In the genomic region with DNA sequence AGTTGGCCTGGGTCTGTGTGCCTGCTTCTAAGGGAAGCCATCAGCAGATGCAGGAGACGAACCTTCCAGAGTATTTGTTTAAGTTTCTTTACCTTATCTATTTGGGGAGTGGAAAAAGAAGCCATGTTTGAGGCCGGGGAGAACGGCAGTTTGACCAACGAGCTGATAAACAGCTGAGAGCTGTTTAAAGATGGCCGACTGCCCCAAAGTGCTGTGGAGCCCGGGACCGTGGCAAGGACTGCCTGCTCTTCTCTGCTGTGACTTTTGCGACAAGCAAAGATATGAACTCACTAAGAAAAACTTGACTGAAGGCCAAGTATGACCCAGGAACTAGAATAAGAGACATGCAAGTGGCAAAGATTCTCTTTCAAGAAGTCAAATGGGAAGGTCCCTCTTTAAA, we compare ENCODE assay signal across 21 cellular contexts.
DNase-seq lines count a peak whose midpoint lies in the region; ATAC-seq and TF ChIP-seq lines count a peak whose summit lies in the region.
"Had no signal": no experiment of that assay in that cellular context is flagged by ENCODE, and none has a peak within 500 bp of the region (broad histone marks: within the 10 kb centered on the region; RNA-seq: fewer than 3 reads in every experiment).

No MANE protein-coding gene starts in this region.

- H3K27me3 ChIP-seq in mammary epithelial cell (ENCODE audit: insufficient read depth, low read length) (no peaks in the 10 kb centered on the region), endodermal cell (ENCODE audit: control insufficient read depth, insufficient read depth, low read length, poor library complexity, severe bottlenecking) (no peaks in the 10 kb centered on the region), neural progenitor cell (no peaks in the 10 kb centered on the region), BE2C (no peaks in the 10 kb centered on the region)
- H3K27me3 ChIP-seq: Peyer's patch had no signal

- H3K27ac ChIP-seq in mammary epithelial cell (ENCODE audit: insufficient read depth, low read depth, low read length) (no peak overlapping the region), endodermal cell (ENCODE audit: low read depth, low read length) (no peak overlapping the region), neural progenitor cell (no peak overlapping the region)
- H3K27ac ChIP-seq: Peyer's patch had no signal

- no peak overlapping the region for H3K4me2 ChIP-seq in mammary epithelial cell (ENCODE audit: insufficient read depth, low read depth, low read length)
- H3K4me2 ChIP-seq in neural progenitor cell = no peak overlapping the region

- H3K4me1 ChIP-seq in mammary epithelial cell (ENCODE audit: insufficient read depth, low read length) = peaks cover 10% of the 10 kb centered on the region
- no peaks in the 10 kb centered on the region for H3K4me1 ChIP-seq in endodermal cell (ENCODE audit: control insufficient read depth, insufficient read depth, low read length)
- no peaks in the 10 kb centered on the region for H3K4me1 ChIP-seq in neural progenitor cell
- no peaks in the 10 kb centered on the region for H3K4me1 ChIP-seq in BE2C
- H3K4me1 ChIP-seq: HAP-1, Peyer's patch had no signal

- no peaks in the 10 kb centered on the region for H3K36me3 Mint-ChIP-seq in MCF 10A (ENCODE audit: insufficient read depth, unreplicated experiment)
- H3K36me3 Mint-ChIP-seq in endodermal cell (ENCODE audit: low read depth) = no peaks in the 10 kb centered on the region
- H3K36me3 Mint-ChIP-seq in neural progenitor cell = no peaks in the 10 kb centered on the region
- H3K36me3 Mint-ChIP-seq in activated CD8-positive, alpha-beta T cell treated with anti-CD3 and anti-CD28 coated beads for 36 hours (ENCODE audit: low read depth) = no peaks in the 10 kb centered on the region
- H3K36me3 Mint-ChIP-seq: CD14-positive monocyte had no signal

- TF ChIP-seq CTCF in mammary epithelial cell (conservative IDR thresholded peaks at IDR 0.05 in 1 of 2, IDR thresholded peaks at IDR 0.05 in 1 of 2; ENCODE audit: extremely low read depth in 1 of 2, insufficient read depth in 1 of 2, low read depth in 1 of 2, low read length in 2 of 2) (no peak), MCF 10A (IDR thresholded peaks at IDR 0.05; ENCODE audit: unreplicated experiment) (no peak), endodermal cell (conservative IDR thresholded peaks at IDR 0.05) (no peak), neural progenitor cell (IDR thresholded peaks at IDR 0.05) (no peak), BE2C (IDR thresholded peaks at IDR 0.05; ENCODE audit: low read depth, low read length) (no peak)
- no peak for TF ChIP-seq CTCF in activated CD8-positive, alpha-beta T cell treated with anti-CD3 and anti-CD28 coated beads for 36 hours (IDR thresholded peaks at IDR 0.05)

- CTCF ChIA-PET in mammary epithelial cell (lab: Charles Lee; ENCODE audit: low non-redundant PET) = no interaction called here
- CTCF ChIA-PET in MCF 10A (lab: Yijun Ruan, JAX) = interaction anchor here (0.8 to 2.4 kb wide), 6 partner anchors 9 to 339 kb away, joined by 3 to 9 read pairs (median 3); no protein-coding TSS in a partner anchor
- CTCF ChIA-PET in activated CD8-positive, alpha-beta T cell treated with anti-CD3 and anti-CD28 coated beads for 36 hours (lab: Charles Lee) = interaction anchor here (0.8 kb wide), 1 partner anchor 84 kb away, joined by 3 read pairs; no protein-coding TSS in a partner anchor

- H3K36me3 ChIP-seq in mammary epithelial cell (ENCODE audit: insufficient read depth, low read length) = no peaks in the 10 kb centered on the region
- H3K36me3 ChIP-seq in endodermal cell (ENCODE audit: control insufficient read depth, insufficient read depth, low read length) = no peaks in the 10 kb centered on the region
- no peaks in the 10 kb centered on the region for H3K36me3 ChIP-seq in neural progenitor cell
- H3K36me3 ChIP-seq in BE2C = no peaks in the 10 kb centered on the region
- H3K36me3 ChIP-seq: HAP-1, Peyer's patch had no signal

- no peaks in the 10 kb centered on the region for H3K79me2 ChIP-seq in mammary epithelial cell (ENCODE audit: insufficient read depth, low read length)
- no peaks in the 10 kb centered on the region for H3K79me2 ChIP-seq in neural progenitor cell (ENCODE audit: low read depth)

- intact Hi-C loops in mammary epithelial cell (cut with micrococcal nuclease) (loop anchor here (10.0 kb wide), 1 partner anchor 53 kb away; no protein-coding TSS in a partner anchor), MCF 10A (cut with micrococcal nuclease) (no loop called here)
- intact Hi-C loops in activated CD8-positive, alpha-beta T cell treated with anti-CD3 and anti-CD28 coated beads for 36 hours (cut with micrococcal nuclease) = no loop called here

- H2AFZ ChIP-seq in mammary epithelial cell (ENCODE audit: low read depth, low read length) (peak overlapping the region; percentile 23), neural progenitor cell (replicated peaks) (peak overlapping the region; percentile 73)

- dilution Hi-C loops in mammary epithelial cell (cut with HindIII; ENCODE audit: low sequenced_read_pairs) = no loop called here

- no peak for ATAC-seq in activated CD8-positive, alpha-beta T cell treated with anti-CD3 and anti-CD28 coated beads for 36 hours
- ATAC-seq: GM12878, SK-N-SH treated with all-trans-retinoic acid at 6 μM for 48 hours had no signal

- DNase-seq in mammary epithelial cell (no peak), MCF 10A (ENCODE audit: unreplicated experiment) (no peak), endodermal cell (no peak), neural progenitor cell (ENCODE audit: low spot score) (no peak), BE2C (no peak), midbrain (lab: John Stamatoyannopoulos, UW) (no peak)
- no peak for DNase-seq in activated CD8-positive, alpha-beta T cell treated with anti-CD3 and anti-CD28 coated beads for 36 hours
- DNase-seq: 8988T, DMS79 treated with DMSO at 0.1 percent for 48 hours, MV-4-11, NCI-H1105 treated with DMSO at 0.1 percent for 48 hours, NCI-H2081, NCI-H2171, NCI-H345, NCI-H524, NCI-H774, Peyer's patch had no signal

- H3K4me1 Mint-ChIP-seq in MCF 10A (ENCODE audit: insufficient read depth, unreplicated experiment) (peaks cover 11% of the 10 kb centered on the region), endodermal cell (peaks cover 8% of the 10 kb centered on the region), neural progenitor cell (no peaks in the 10 kb centered on the region)
- H3K4me1 Mint-ChIP-seq in activated CD8-positive, alpha-beta T cell treated with anti-CD3 and anti-CD28 coated beads for 36 hours (ENCODE audit: low read depth) = no peaks in the 10 kb centered on the region

- POLR2A ChIA-PET in MCF 10A (lab: Yijun Ruan, JAX) = interaction anchor here (0.8 kb wide), 1 partner anchor 231 kb away, joined by 3 read pairs; no protein-coding TSS in a partner anchor
- POLR2A ChIA-PET in activated CD8-positive, alpha-beta T cell treated with anti-CD3 and anti-CD28 coated beads for 36 hours (lab: Charles Lee) = no interaction called here

- H3F3A ChIP-seq in neural progenitor cell (ENCODE audit: low read depth) = no peaks in the 10 kb centered on the region

- H3K9me3 ChIP-seq in mammary epithelial cell (replicated peaks; ENCODE audit: insufficient read depth, low read length) (no peaks in the 10 kb centered on the region), endodermal cell (ENCODE audit: control insufficient read depth, low read length) (no peaks in the 10 kb centered on the region), neural progenitor cell (ENCODE audit: low read depth) (no peaks in the 10 kb centered on the region), BE2C (no peaks in the 10 kb centered on the region)
- H3K9me3 ChIP-seq: HAP-1, Peyer's patch had no signal

- no peak overlapping the region for H3K9ac ChIP-seq in mammary epithelial cell (ENCODE audit: insufficient read depth, low read length)
- no peak overlapping the region for H3K9ac ChIP-seq in endodermal cell (ENCODE audit: extremely low read depth, low read length, poor library complexity, severe bottlenecking)
- no peak overlapping the region for H3K9ac ChIP-seq in neural progenitor cell

- H4K20me1 ChIP-seq in mammary epithelial cell (ENCODE audit: insufficient read depth, low read length) = no peaks in the 10 kb centered on the region
- no peaks in the 10 kb centered on the region for H4K20me1 ChIP-seq in neural progenitor cell (ENCODE audit: low read depth)

- H3K4me3 ChIP-seq in mammary epithelial cell (replicated peaks in 1 of 3; ENCODE audit: insufficient read depth in 1 of 3, low read depth in 2 of 3, low read length in 3 of 3) = no peak overlapping the region
- H3K4me3 ChIP-seq in endodermal cell (ENCODE audit: low read length) = no peak overlapping the region
- H3K4me3 ChIP-seq in neural progenitor cell = no peak overlapping the region
- no peak overlapping the region for H3K4me3 ChIP-seq in BE2C (ENCODE audit: low read depth, low read length)
- H3K4me3 ChIP-seq: GM12878, HAP-1, Peyer's patch had no signal

- H3K9me3 Mint-ChIP-seq in MCF 10A (ENCODE audit: unreplicated experiment) (no peaks in the 10 kb centered on the region), endodermal cell (no peaks in the 10 kb centered on the region), neural progenitor cell (no peaks in the 10 kb centered on the region)
- H3K9me3 Mint-ChIP-seq in activated CD8-positive, alpha-beta T cell treated with anti-CD3 and anti-CD28 coated beads for 36 hours = no peaks in the 10 kb centered on the region

- H3K27ac Mint-ChIP-seq in MCF 10A (ENCODE audit: low read depth, unreplicated experiment) (no peak overlapping the region), endodermal cell (peak overlapping the region; percentile 46), neural progenitor cell (no peak overlapping the region)
- no peak overlapping the region for H3K27ac Mint-ChIP-seq in activated CD8-positive, alpha-beta T cell treated with anti-CD3 and anti-CD28 coated beads for 36 hours
- H3K27ac Mint-ChIP-seq: CD14-positive monocyte had no signal

- BruUV-seq in mammary epithelial cell (replicated peaks; lab: Mats Ljungman, UMichigan) = no TSS peak
- no TSS peak for BruUV-seq in MCF 10A (replicated peaks; lab: Mats Ljungman, UMichigan)

- in situ Hi-C loops in mammary epithelial cell (cut with MboI; ENCODE audit: low sequenced_read_pairs in 2 of 2) = no loop called here

- WGBS in mammary epithelial cell (ENCODE audit: low coverage, missing lambda C conversion rate) = 82% methylated on average over 8 of the region's 8 CpGs
- WGBS in endodermal cell (ENCODE audit: insufficient coverage in 1 of 2, insufficient read length in 1 of 2), 2 experiments = 90 to 96% methylated on average over 7 to 8 of the region's 8 CpGs

- H3K4me3 Mint-ChIP-seq in MCF 10A (ENCODE audit: unreplicated experiment) (no peak overlapping the region), endodermal cell (no peak overlapping the region), neural progenitor cell (no peak overlapping the region)
- no peak overlapping the region for H3K4me3 Mint-ChIP-seq in activated CD8-positive, alpha-beta T cell treated with anti-CD3 and anti-CD28 coated beads for 36 hours
- H3K4me3 Mint-ChIP-seq: CD14-positive monocyte had no signal

- H3K27me3 Mint-ChIP-seq in MCF 10A (ENCODE audit: insufficient read depth, unreplicated experiment) (no peaks in the 10 kb centered on the region), endodermal cell (ENCODE audit: insufficient read depth) (no peaks in the 10 kb centered on the region), neural progenitor cell (ENCODE audit: insufficient read depth, low read depth) (peaks cover 3% of the 10 kb centered on the region)
- H3K27me3 Mint-ChIP-seq in activated CD8-positive, alpha-beta T cell treated with anti-CD3 and anti-CD28 coated beads for 36 hours = peaks cover 12% of the 10 kb centered on the region
